8 cellular contexts compared by ENCODE assay signal in genomic region chr16:89701425-89702406, GRCh38. TPM values are rescaled to one million over a fixed set of nuclear protein-coding genes. Genes with fewer than 3 reads are reported as not detected.
A peak's percentile ranks its signal among the peaks of the same experiment; 100 is the strongest.
DNase-seq lines count a peak whose midpoint lies in the region; ATAC-seq and TF ChIP-seq lines count a peak whose summit lies in the region.

SPATA2L (minus strand) TSS chr16:89701705; CDS start chr16:89701232, 473 bp downstream.

- H3K36me3 Mint-ChIP-seq in activated CD4-positive, alpha-beta T cell treated with anti-CD3 and anti-CD28 coated beads for 36 hours (ENCODE audit: low read depth), result peaks cover 4% of the 10 kb centered on the region

- H3K27ac ChIP-seq in colonic mucosa, result peak within 1 kb of the TSS; percentile 89

- peak; percentile 97 for DNase-seq in BE2C
- peak; percentile 77 for DNase-seq in NCI-H510A (lab: John Stamatoyannopoulos, UW)
- peak; percentile 99 for DNase-seq in activated CD4-positive, alpha-beta T cell treated with anti-CD3 and anti-CD28 coated beads for 36 hours
- peak; percentile 97 for DNase-seq in colonic mucosa
- peak; percentile 96 to 97 for DNase-seq in left colon
- peak; percentile 97 for DNase-seq in stimulated activated CD4-positive, alpha-beta T cell treated with anti-CD3 and anti-CD28 coated beads, Interleukin-1b, Interleukin-23, amount 100 ng/mL, for 48 hours

- H3K36me3 ChIP-seq in BE2C, result peaks cover 6% of the 10 kb centered on the region
- no peaks in the 10 kb centered on the region for H3K36me3 ChIP-seq in colonic mucosa

- H3K9me3 ChIP-seq in BE2C (no peaks in the 10 kb centered on the region), colonic mucosa (no peaks in the 10 kb centered on the region)

- H3K27me3 ChIP-seq in BE2C, result no peaks in the 10 kb centered on the region
- H3K27me3 ChIP-seq in colonic mucosa, result no peaks in the 10 kb centered on the region

- peak within 1 kb of the TSS; percentile 71 for H3K4me3 Mint-ChIP-seq in activated CD4-positive, alpha-beta T cell treated with anti-CD3 and anti-CD28 coated beads for 36 hours

- TF ChIP-seq CTCF in BE2C (IDR thresholded peaks at IDR 0.05; ENCODE audit: low read depth, low read length) (0 out of 2 replicates have a peak, but pooled peaks have one; percentile 18), colonic mucosa (IDR thresholded peaks at IDR 0.05) (no peak)

- POLR2A ChIA-PET in activated CD4-positive, alpha-beta T cell treated with anti-CD3 and anti-CD28 coated beads for 36 hours (lab: Charles Lee), result no interaction called here

- intact Hi-C loops in activated CD4-positive, alpha-beta T cell treated with anti-CD3 and anti-CD28 coated beads for 36 hours (cut with DNase I, micrococcal nuclease), result loop anchor here (1.0 to 5.0 kb wide), 16 partner anchors 10 to 845 kb away; partner anchors contain the start of genes CHMP1A (in 2 of the 2), SPATA33 (in 2 of the 2), CDK10 (in 1 of the 2) and FANCA (in 1 of the 2)
- intact Hi-C loops in colonic mucosa (cut with DNase I) (no loop called here), left colon (cut with DNase I, micrococcal nuclease) (loop anchor here (10.0 kb wide), 1 partner anchor 93 kb away; no protein-coding TSS in a partner anchor)

- peaks cover 15% of the 10 kb centered on the region for H3K4me1 Mint-ChIP-seq in activated CD4-positive, alpha-beta T cell treated with anti-CD3 and anti-CD28 coated beads for 36 hours

- H3K4me1 ChIP-seq in BE2C, result peaks cover 21% of the 10 kb centered on the region
- peaks cover 8% of the 10 kb centered on the region for H3K4me1 ChIP-seq in colonic mucosa

- ATAC-seq in GM19043 (IDR thresholded peaks at IDR 0.05; ENCODE audit: low read depth, unreplicated experiment), result peak; percentile 70
- peak; percentile 59 for ATAC-seq in HG03342 (IDR thresholded peaks at IDR 0.05; ENCODE audit: unreplicated experiment)
- peak; percentile 82 for ATAC-seq in activated CD4-positive, alpha-beta T cell treated with anti-CD3 and anti-CD28 coated beads for 36 hours
- ATAC-seq in left colon, result peak; percentile 71

- no peaks in the 10 kb centered on the region for H3K27me3 Mint-ChIP-seq in activated CD4-positive, alpha-beta T cell treated with anti-CD3 and anti-CD28 coated beads for 36 hours

- H3K9ac ChIP-seq in colonic mucosa (ENCODE audit: low read depth in 2 of 2, low read length in 2 of 2), result peak within 1 kb of the TSS; percentile 84 to 96

- peak within 1 kb of the TSS; percentile 72 for H3K27ac Mint-ChIP-seq in activated CD4-positive, alpha-beta T cell treated with anti-CD3 and anti-CD28 coated beads for 36 hours

- CTCF ChIA-PET in activated CD4-positive, alpha-beta T cell treated with anti-CD3 and anti-CD28 coated beads for 36 hours (lab: Charles Lee), result interaction anchor here (0.5 to 3.5 kb wide), 14 partner anchors 9 to 368 kb away, joined by 3 to 15 read pairs (median 4); partner anchors contain the start of gene CDK10

- H3K9me3 Mint-ChIP-seq in activated CD4-positive, alpha-beta T cell treated with anti-CD3 and anti-CD28 coated beads for 36 hours (ENCODE audit: low read depth), result no peaks in the 10 kb centered on the region

- peak within 1 kb of the TSS; percentile 66 for H3K4me3 ChIP-seq in BE2C (ENCODE audit: low read depth, low read length)
- H3K4me3 ChIP-seq in colonic mucosa, result peak within 1 kb of the TSS; percentile 61

RNA-seq across cellular contexts. Expression of gene SPATA2L, which starts in this region (rescaled TPM):
- polyA plus RNA-seq in BE2C (2012; ENCODE audit: insufficient read depth, insufficient read length, low read depth), result 16.8 TPM
- total RNA-seq in activated CD4-positive, alpha-beta T cell treated with anti-CD3 and anti-CD28 coated beads for 36 hours, result 1 to 10 TPM; 4.9 to 6.5 TPM
- 10 to 100 TPM; 17.8 to 18.4 TPM for total RNA-seq in colonic mucosa
- total RNA-seq in left colon, result 10 to 100 TPM; 16.3 to 27.9 TPM

Comparison
In these comparisons a context has a peak if more than half of its experiments do, and no peak if none do; other contexts are left out.
1. Peak in every context shown above with its lines: DNase-seq, ATAC-seq, H3K4me3 ChIP-seq and H3K27ac ChIP-seq.